Comparison of ENCODE assay signal across 18 cellular contexts in genomic region chr9:95012035-95012708, GRCh38.
DNase-seq lines count a peak whose midpoint lies in the region; ATAC-seq, FAIRE-seq and TF ChIP-seq lines count a peak whose summit lies in the region.
"Had no signal": no experiment of that assay in that cellular context is flagged by ENCODE, and none has a peak within 500 bp of the region (broad histone marks: within the 10 kb centered on the region; RNA-seq: fewer than 3 reads in every experiment).

No MANE protein-coding gene starts in this region.

- H2AFZ ChIP-seq in keratinocyte (ENCODE audit: control insufficient read depth, low read length): no peak overlapping the region

- TF ChIP-seq CTCF in HEK293 (tag by site-specific recombination; IDR thresholded peaks at IDR 0.05): no peak
- no peak for TF ChIP-seq CTCF in ascending aorta (IDR thresholded peaks at IDR 0.05)
- no peak for TF ChIP-seq CTCF in keratinocyte (optimal IDR thresholded peaks at IDR 0.05 in 1 of 3, IDR thresholded peaks at IDR 0.05 in 1 of 3, conservative IDR thresholded peaks at IDR 0.05 in 1 of 3; ENCODE audit: extremely low read depth in 1 of 3, insufficient read depth in 2 of 3, low read length in 3 of 3)
- TF ChIP-seq CTCF in stomach (IDR thresholded peaks at IDR 0.05): no peak
- no peak for TF ChIP-seq CTCF in Caco-2 (IDR thresholded peaks at IDR 0.05; ENCODE audit: insufficient read depth in 1 of 2, low read depth in 1 of 2, low read length in 1 of 2, severe bottlenecking in 1 of 2, unreplicated experiment in 1 of 2)

- H3K27me3 ChIP-seq in ascending aorta (no peaks in the 10 kb centered on the region), keratinocyte (ENCODE audit: control insufficient read depth, extremely low read depth, insufficient read depth, low read length) (no peaks in the 10 kb centered on the region), stomach (no peaks in the 10 kb centered on the region), Caco-2 (replicated peaks; ENCODE audit: control insufficient read depth, insufficient read depth, low read length) (no peaks in the 10 kb centered on the region)

- H3K4me1 Mint-ChIP-seq in Caco-2 (ENCODE audit: low read depth, unreplicated experiment): peaks cover 18% of the 10 kb centered on the region
- H3K4me1 Mint-ChIP-seq: B cell had no signal

- no TSS peak for BruUV-seq in Caco-2 (replicated peaks; lab: Mats Ljungman, UMichigan)

- H4K20me1 ChIP-seq in keratinocyte (ENCODE audit: control insufficient read depth, extremely low read depth, insufficient read depth, low read length): no peaks in the 10 kb centered on the region

- no peak for TF ChIP-seq EP300 in stomach (IDR thresholded peaks at IDR 0.05)

- no peaks in the 10 kb centered on the region for H3K9me1 ChIP-seq in keratinocyte (ENCODE audit: control insufficient read depth, extremely low read depth, insufficient read depth, low read length)

- no peak overlapping the region for H3K9ac ChIP-seq in keratinocyte (ENCODE audit: control insufficient read depth, extremely low read depth, insufficient read depth, low read length)

- H3K4me1 ChIP-seq in HEK293 (ENCODE audit: control insufficient read depth, insufficient read depth, low read length) (no peaks in the 10 kb centered on the region), ascending aorta (peaks cover 9 to 49% of the 10 kb centered on the region in 2 donors), keratinocyte (ENCODE audit: control insufficient read depth, extremely low read depth, insufficient read depth, low read length) (peaks cover 47% of the 10 kb centered on the region), stomach (peaks cover 9 to 76% (median 45%) of the 10 kb centered on the region in 4 donors), Caco-2 (peaks cover 17% of the 10 kb centered on the region)

- H3K36me3 Mint-ChIP-seq in Caco-2 (ENCODE audit: insufficient read depth, unreplicated experiment): peaks cover 49% of the 10 kb centered on the region

- peaks cover 62% of the 10 kb centered on the region for H3K79me2 ChIP-seq in keratinocyte (ENCODE audit: control insufficient read depth, insufficient read depth, low read length)

- H3K4me3 ChIP-seq in HEK293 (ENCODE audit: low read depth, low read length) (no peak overlapping the region), ascending aorta (peak overlapping the region; percentile 2 to 83), keratinocyte (ENCODE audit: control insufficient read depth in 2 of 3, extremely low read depth in 1 of 3, insufficient read depth in 2 of 3, low read depth in 1 of 3, low read length in 3 of 3) (no peak overlapping the region), stomach (peak overlapping the region in 1 of 4 donors; percentile 7), Caco-2 (ENCODE audit: low read depth, low read length) (no peak overlapping the region)

- WGBS in stomach, 5 donors: 56 to 77% (median 63%) methylated on average over 7 of the region's 7 CpGs

- H3K27me3 Mint-ChIP-seq in Caco-2 (ENCODE audit: insufficient read depth, unreplicated experiment): no peaks in the 10 kb centered on the region
- H3K27me3 Mint-ChIP-seq: B cell; stimulated activated naive CD8-positive, alpha-beta T cell treated with anti-CD3 and anti-CD28 coated beads, Interleukin-15, amount 100 ng/mL, for 72 hours had no signal

- dilution Hi-C loops in keratinocyte (cut with MboI; ENCODE audit: extremely low pct_ligation_motif_present, low sequenced_read_pairs): no loop called here

- H3K36me3 ChIP-seq in HEK293 (ENCODE audit: control insufficient read depth in 2 of 2, insufficient read depth in 1 of 2, low read length in 2 of 2) (peaks cover 3 to 10% of the 10 kb centered on the region in 2 experiments; a peak in 2 of 3 replicates), ascending aorta (peaks cover 19 to 31% of the 10 kb centered on the region in 2 donors), keratinocyte (ENCODE audit: control insufficient read depth in 2 of 2, extremely low read depth in 1 of 2, insufficient read depth in 2 of 2, low read length in 2 of 2) (peaks cover 5 to 29% of the 10 kb centered on the region in 2 experiments), stomach (peaks cover 15 to 46% (median 31%) of the 10 kb centered on the region in 4 donors), Caco-2 (ENCODE audit: control insufficient read depth, insufficient read depth, low read length) (no peaks in the 10 kb centered on the region; the same call in none of the 2 replicates)

- DNase-seq in ascending aorta (ENCODE audit: low spot score in 2 of 2) (no peak), keratinocyte (ENCODE audit: low read depth, low spot score) (no peak), stomach (no peak), Caco-2 (no peak), cerebellum (ENCODE audit: low spot score) (no peak)
- no peak for DNase-seq in effector CD4-positive, alpha-beta T cell
- DNase-seq: activated CD8-positive, alpha-beta memory T cell treated with anti-CD3 and anti-CD28 coated beads, Interleukin-2, amount 50 U/mL, for 48 hours; activated naive CD4-positive, alpha-beta T cell; islet precursor cell; KG1; midbrain; NCI-H345; occipital lobe; SHP77 treated with DMSO at 0.1 percent for 48 hours; stimulated activated naive CD8-positive, alpha-beta T cell treated with anti-CD3 and anti-CD28 coated beads, Interleukin-15, amount 100 ng/mL, for 72 hours had no signal

- TF ChIP-seq POLR2A in stomach (IDR thresholded peaks at IDR 0.05): no peak

- H3K9me3 ChIP-seq in HEK293 (ENCODE audit: control insufficient read depth, insufficient read depth, low read depth, low read length): no peaks in the 10 kb centered on the region
- H3K9me3 ChIP-seq in ascending aorta: no peaks in the 10 kb centered on the region
- H3K9me3 ChIP-seq in keratinocyte (ENCODE audit: control insufficient read depth, low read depth, low read length): no peaks in the 10 kb centered on the region
- H3K9me3 ChIP-seq in stomach: no peaks in the 10 kb centered on the region
- H3K9me3 ChIP-seq in Caco-2: no peaks in the 10 kb centered on the region

- H3K4me3 Mint-ChIP-seq in Caco-2 (ENCODE audit: unreplicated experiment): no peak overlapping the region
- H3K4me3 Mint-ChIP-seq: B cell; stimulated activated naive CD8-positive, alpha-beta T cell treated with anti-CD3 and anti-CD28 coated beads, Interleukin-15, amount 100 ng/mL, for 72 hours had no signal

- FAIRE-seq in keratinocyte (lab: Jason Lieb, UNC): no peak

- H3K27ac ChIP-seq in HEK293 (ENCODE audit: extremely low read depth, low read depth, low read length) (no peak overlapping the region), ascending aorta (peak overlapping the region; percentile 99 to 100), keratinocyte (ENCODE audit: control insufficient read depth, insufficient read depth, low read length) (peak overlapping the region; percentile 45), stomach (peak overlapping the region in 4 of 5 donors; percentile 55 to 99 (median 99))

- no peak for ATAC-seq in HG03520 (IDR thresholded peaks at IDR 0.05; ENCODE audit: unreplicated experiment)
- ATAC-seq: stimulated activated naive CD8-positive, alpha-beta T cell treated with anti-CD3 and anti-CD28 coated beads, Interleukin-15, amount 100 ng/mL, for 72 hours had no signal

- intact Hi-C loops in ascending aorta (cut with DNase I): no loop called here
- intact Hi-C loops in stomach (cut with DNase I; ENCODE audit: low total_unique reads): no loop called here
- intact Hi-C loops in Caco-2 (cut with micrococcal nuclease; ENCODE audit: unreplicated experiment): no loop called here

- H3K27ac Mint-ChIP-seq in Caco-2 (ENCODE audit: unreplicated experiment): no peak overlapping the region
- H3K27ac Mint-ChIP-seq: B cell; stimulated activated naive CD8-positive, alpha-beta T cell treated with anti-CD3 and anti-CD28 coated beads, Interleukin-15, amount 100 ng/mL, for 72 hours had no signal

- peak overlapping the region; percentile 7 for H3K4me2 ChIP-seq in keratinocyte (ENCODE audit: control insufficient read depth, extremely low read depth, insufficient read depth, low read depth, low read length)

- POLR2A ChIA-PET in HEK293 (lab: Yijun Ruan, JAX): no interaction called here
- POLR2A ChIA-PET in Caco-2 (lab: Charles Lee): no interaction called here

- no peaks in the 10 kb centered on the region for H3K9me3 Mint-ChIP-seq in Caco-2 (ENCODE audit: unreplicated experiment)
- H3K9me3 Mint-ChIP-seq: stimulated activated naive CD8-positive, alpha-beta T cell treated with anti-CD3 and anti-CD28 coated beads, Interleukin-15, amount 100 ng/mL, for 72 hours had no signal

- CTCF ChIA-PET in HEK293 (lab: Yijun Ruan, JAX): interaction anchor here (0.9 to 1.9 kb wide), 2 partner anchors 12 to 13 kb away, joined by 3 to 6 read pairs; no protein-coding TSS in a partner anchor
- CTCF ChIA-PET in Caco-2 (lab: Charles Lee): no interaction called here

TF ChIP-seq in HEK293, 187 proteins besides CTCF, POLR2A, EP300 and RAD21:
- no peak for TF ChIP-seq ZNF571 (tag by site-specific recombination; IDR thresholded peaks at IDR 0.05)
- TF ChIP-seq FEZF1 (tag by site-specific recombination; IDR thresholded peaks at IDR 0.05): 0 out of 2 replicates have a peak, but pooled peaks have one; percentile 39
- no peak for TF ChIP-seq ZNF416 (tag by site-specific recombination; IDR thresholded peaks at IDR 0.05)

Comparison
In these comparisons a context has a peak if more than half of its experiments do, and no peak if none do; other contexts are left out.
1. H3K4me3 ChIP-seq: peak in ascending aorta (2 of 2); none in HEK293 (single experiment), keratinocyte (0 of 3) and Caco-2 (single experiment).